In the genomic region with DNA sequence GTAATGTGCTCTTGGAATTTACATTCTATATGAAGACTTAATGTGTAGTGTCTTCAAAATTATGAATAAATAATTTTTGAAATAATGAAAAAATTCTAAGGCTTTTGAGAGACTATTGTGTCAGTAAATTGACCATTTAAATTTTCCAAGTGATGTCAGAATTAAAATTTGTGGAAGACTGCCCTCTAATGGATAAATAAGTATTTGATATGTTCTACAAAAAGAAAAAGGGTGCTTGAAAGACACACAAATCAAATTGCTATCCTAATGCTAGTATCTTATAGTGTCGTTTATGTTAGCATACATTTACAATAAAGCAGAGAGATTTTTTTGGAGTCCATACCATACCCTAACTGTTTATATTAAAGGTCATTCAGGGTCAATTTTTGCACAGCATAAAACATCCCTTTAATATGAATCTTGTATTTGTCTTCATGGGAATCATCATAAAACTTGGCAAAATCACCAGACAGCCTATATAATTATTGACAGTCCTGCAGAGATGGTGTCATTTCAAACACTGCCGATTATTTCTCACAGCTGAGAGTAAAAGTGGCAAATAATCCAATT, we compare ENCODE assay signal across 8 cellular contexts.
DNase-seq lines count a peak whose midpoint lies in the region; ATAC-seq, FAIRE-seq and TF ChIP-seq lines count a peak whose summit lies in the region.

No MANE protein-coding gene starts in this region.

- no peak for DNase-seq in H9
- DNase-seq in glutamatergic neuron, result no peak
- no peak for DNase-seq in Calu3
- no peak for DNase-seq in activated CD8-positive, alpha-beta memory T cell treated with anti-CD3 and anti-CD28 coated beads, Interleukin-2, amount 10 ng/mL, durations not matched to agents 7 days and 5 days
- no peak for DNase-seq in NCI-H187 (lab: John Stamatoyannopoulos, UW)

- H3K36me3 Mint-ChIP-seq in H9 (ENCODE audit: insufficient read depth in 1 of 3, low read depth in 3 of 3) (peaks cover 0 to 13% (median 2%) of the 10 kb centered on the region in 3 experiments; a peak in 4 of 7 replicates), glutamatergic neuron (ENCODE audit: unreplicated experiment) (no peaks in the 10 kb centered on the region), Calu3 (ENCODE audit: insufficient read depth, unreplicated experiment) (no peaks in the 10 kb centered on the region)
- H3K36me3 Mint-ChIP-seq in activated CD8-positive, alpha-beta memory T cell treated with anti-CD3 and anti-CD28 coated beads, Interleukin-2, amount 10 ng/mL, durations not matched to agents 7 days and 5 days, result no peaks in the 10 kb centered on the region

- CTCF ChIA-PET in Calu3 (lab: Charles Lee), result interaction anchor here (1.2 kb wide), 1 partner anchor 177 kb away, joined by 5 read pairs; no protein-coding TSS in a partner anchor
- CTCF ChIA-PET in activated CD8-positive, alpha-beta memory T cell treated with anti-CD3 and anti-CD28 coated beads, Interleukin-2, amount 10 ng/mL, durations not matched to agents 7 days and 5 days (lab: Charles Lee), result no interaction called here

- no peaks in the 10 kb centered on the region for H3K9me3 ChIP-seq in H9 (ENCODE audit: control insufficient read depth, low read depth, low read length)

- H2BK20ac ChIP-seq in H9 (ENCODE audit: low read depth, low read length, poor library complexity, severe bottlenecking), result no peak overlapping the region

- H3K4me3 Mint-ChIP-seq in H9 (no peak overlapping the region), glutamatergic neuron (ENCODE audit: unreplicated experiment) (no peak overlapping the region), Calu3 (ENCODE audit: low read depth, unreplicated experiment) (no peak overlapping the region)
- H3K4me3 Mint-ChIP-seq in activated CD8-positive, alpha-beta memory T cell treated with anti-CD3 and anti-CD28 coated beads, Interleukin-2, amount 10 ng/mL, durations not matched to agents 7 days and 5 days, result no peak overlapping the region

- H3K18ac ChIP-seq in H9 (ENCODE audit: insufficient read length, low read depth, low read length), result no peak overlapping the region

- WGBS in H9 (ENCODE audit: extremely low coverage, insufficient read length, low lambda C conversion rate), result no CpG with 5 or more reads among the region's 2 CpGs

- H4K20me1 ChIP-seq in H9 (ENCODE audit: control insufficient read depth, insufficient read depth, insufficient read length), result no peaks in the 10 kb centered on the region

- H4K91ac ChIP-seq in H9 (ENCODE audit: insufficient read length, low read depth, low read length), result no peak overlapping the region

- no peak overlapping the region for H3K14ac ChIP-seq in H9 (ENCODE audit: insufficient read depth, low read length)

- no peaks in the 10 kb centered on the region for H3K4me1 Mint-ChIP-seq in H9
- no peaks in the 10 kb centered on the region for H3K4me1 Mint-ChIP-seq in glutamatergic neuron (ENCODE audit: low read depth, unreplicated experiment)
- no peaks in the 10 kb centered on the region for H3K4me1 Mint-ChIP-seq in Calu3 (ENCODE audit: low read depth, unreplicated experiment)
- H3K4me1 Mint-ChIP-seq in activated CD8-positive, alpha-beta memory T cell treated with anti-CD3 and anti-CD28 coated beads, Interleukin-2, amount 10 ng/mL, durations not matched to agents 7 days and 5 days, result no peaks in the 10 kb centered on the region

- FAIRE-seq in A204.1 (lab: Jason Lieb, UNC) (peak; percentile 98), TTC549 (lab: Jason Lieb, UNC) (peak; percentile 46)

- no peak overlapping the region for H3K23ac ChIP-seq in H9 (ENCODE audit: insufficient read length, low read depth, low read length)

- H3K79me1 ChIP-seq in H9 (ENCODE audit: insufficient read depth, low read depth, low read length, poor library complexity, severe bottlenecking), result no peaks in the 10 kb centered on the region

- H3K23me2 ChIP-seq in H9 (ENCODE audit: insufficient read length, low read depth, low read length, poor library complexity, severe bottlenecking), result no peaks in the 10 kb centered on the region

- H4K8ac ChIP-seq in H9 (replicated peaks; ENCODE audit: insufficient read length, low read depth, low read length), result no peak overlapping the region

- no peak overlapping the region for H2BK12ac ChIP-seq in H9 (ENCODE audit: insufficient read length, low read depth, low read length)

- no peak for ATAC-seq in activated CD8-positive, alpha-beta memory T cell treated with anti-CD3 and anti-CD28 coated beads, Interleukin-2, amount 10 ng/mL, durations not matched to agents 7 days and 5 days
- ATAC-seq in GM18858 (IDR thresholded peaks at IDR 0.05; ENCODE audit: unreplicated experiment), result no peak

- H3K4me1 ChIP-seq in H9 (ENCODE audit: insufficient read depth, low read length), result no peaks in the 10 kb centered on the region

- no peak overlapping the region for H3K9ac ChIP-seq in H9 (ENCODE audit: extremely low read depth, insufficient read length, low read length)

- H4K5ac ChIP-seq in H9 (ENCODE audit: insufficient read length, low read depth, low read length), result no peak overlapping the region

- H2BK5ac ChIP-seq in H9 (ENCODE audit: insufficient read length, low read length), result no peak overlapping the region

- no TSS peak for BruUV-seq in Calu3 (replicated peaks; lab: Mats Ljungman, UMichigan)

- H3K27me3 Mint-ChIP-seq in H9 (ENCODE audit: low read depth) (no peaks in the 10 kb centered on the region), glutamatergic neuron (ENCODE audit: unreplicated experiment) (no peaks in the 10 kb centered on the region), Calu3 (ENCODE audit: unreplicated experiment) (no peaks in the 10 kb centered on the region)
- H3K27me3 Mint-ChIP-seq in activated CD8-positive, alpha-beta memory T cell treated with anti-CD3 and anti-CD28 coated beads, Interleukin-2, amount 10 ng/mL, durations not matched to agents 7 days and 5 days, result no peaks in the 10 kb centered on the region

- no peak overlapping the region for H3K4ac ChIP-seq in H9 (ENCODE audit: low read depth, low read length)

- H3K9me3 Mint-ChIP-seq in H9 (peaks cover 14 to 17% of the 10 kb centered on the region in 2 experiments), glutamatergic neuron (ENCODE audit: unreplicated experiment) (no peaks in the 10 kb centered on the region), Calu3 (ENCODE audit: low read depth, unreplicated experiment) (peaks cover 8% of the 10 kb centered on the region)
- peaks cover 2% of the 10 kb centered on the region for H3K9me3 Mint-ChIP-seq in activated CD8-positive, alpha-beta memory T cell treated with anti-CD3 and anti-CD28 coated beads, Interleukin-2, amount 10 ng/mL, durations not matched to agents 7 days and 5 days (ENCODE audit: low read depth)

- H3T11ph ChIP-seq in H9 (ENCODE audit: low read length), result no peak overlapping the region

- no peak overlapping the region for H2BK120ac ChIP-seq in H9 (ENCODE audit: low read depth, low read length, poor library complexity, severe bottlenecking)

- H3K27ac Mint-ChIP-seq in H9 (no peak overlapping the region), glutamatergic neuron (ENCODE audit: unreplicated experiment) (no peak overlapping the region), Calu3 (ENCODE audit: unreplicated experiment) (no peak overlapping the region)
- no peak overlapping the region for H3K27ac Mint-ChIP-seq in activated CD8-positive, alpha-beta memory T cell treated with anti-CD3 and anti-CD28 coated beads, Interleukin-2, amount 10 ng/mL, durations not matched to agents 7 days and 5 days

- no peak overlapping the region for H3K56ac ChIP-seq in H9 (ENCODE audit: insufficient read length, low read depth, low read length)

- no peak overlapping the region for H3K27ac ChIP-seq in H9 (ENCODE audit: insufficient read length, low read depth, low read length)

- H3K79me2 ChIP-seq in H9 (ENCODE audit: insufficient read depth, low read length), result no peaks in the 10 kb centered on the region

- no peak overlapping the region for H2AK5ac ChIP-seq in H9 (ENCODE audit: insufficient read length, low read length)

- no peaks in the 10 kb centered on the region for H3K27me3 ChIP-seq in H9 (ENCODE audit: insufficient read depth, low read length)

- no peak overlapping the region for H2AFZ ChIP-seq in H9 (ENCODE audit: low read length)

- peak; percentile 62; the same call in 2 of the 3 replicates for TF ChIP-seq CTCF in H9 (conservative IDR thresholded peaks at IDR 0.05)
- TF ChIP-seq CTCF in glutamatergic neuron (IDR thresholded peaks at IDR 0.05; ENCODE audit: partially characterized antibody, unreplicated experiment), result peak; percentile 36
- TF ChIP-seq CTCF in Calu3 (IDR thresholded peaks at IDR 0.05; ENCODE audit: unreplicated experiment), result no peak

- no peak overlapping the region for H3K4me2 ChIP-seq in H9 (ENCODE audit: insufficient read depth, insufficient read length, low read length)

- intact Hi-C loops in Calu3 (cut with micrococcal nuclease; ENCODE audit: unreplicated experiment), result loop anchor here (1.0 to 10.0 kb wide), 4 partner anchors 177 to 1280 kb away; no protein-coding TSS in a partner anchor

- H2BK15ac ChIP-seq in H9 (ENCODE audit: low read depth, low read length), result no peak overlapping the region
